Comparison of ENCODE assay signal across 1 cellular context in genomic region chr11:66701432-66702240, GRCh38.
TF ChIP-seq lines count a peak whose summit lies in the region.

No MANE protein-coding gene starts in this region.

TF ChIP-seq in K562, 482 proteins besides CTCF, POLR2A, EP300 and RAD21 (continued from another document and continues in another):
- TF ChIP-seq HDAC3 (IDR thresholded peaks at IDR 0.05; ENCODE audit: borderline replicate concordance, partially characterized antibody) (peak; percentile 88), CREM (IDR thresholded peaks at IDR 0.05; ENCODE audit: low read depth) (peak; percentile 66), ZNF764 (CRISPR knock-in tag; IDR thresholded peaks at IDR 0.05; ENCODE audit: low read depth) (no peak), ZNF282 (CRISPR knock-in tag; IDR thresholded peaks at IDR 0.05) (no peak), KAT8 (IDR thresholded peaks at IDR 0.05; ENCODE audit: low read depth) (no peak), ZFP30 (CRISPR knock-in tag; IDR thresholded peaks at IDR 0.05; ENCODE audit: borderline replicate concordance) (no peak), MBD2 (IDR thresholded peaks at IDR 0.05; ENCODE audit: borderline replicate concordance, low read depth) (peak; percentile 53), HSF4 (CRISPR knock-in tag; IDR thresholded peaks at IDR 0.05; ENCODE audit: borderline replicate concordance) (no peak), MCM3 (IDR thresholded peaks at IDR 0.05) (no peak), MLX (CRISPR knock-in tag; conservative IDR thresholded peaks at IDR 0.05) (no peak), ZNF512 (tag; IDR thresholded peaks at IDR 0.05) (no peak), ZNF511 (CRISPR knock-in tag; IDR thresholded peaks at IDR 0.05) (no peak), RERE (CRISPR knock-in tag; IDR thresholded peaks at IDR 0.05; ENCODE audit: borderline replicate concordance) (no peak), CHAMP1 (IDR thresholded peaks at IDR 0.05) (peak; percentile 39; the same call in 1 of the 2 replicates), POLR2H (tag; IDR thresholded peaks at IDR 0.05; ENCODE audit: low read depth) (no peak), BCOR (IDR thresholded peaks at IDR 0.05) (0 out of 2 replicates have a peak, but pooled peaks have one; percentile 20), MXD1 (CRISPR knock-in tag; IDR thresholded peaks at IDR 0.05; ENCODE audit: borderline replicate concordance, poor library complexity, severe bottlenecking) (no peak), MECOM (CRISPR knock-in tag; IDR thresholded peaks at IDR 0.05) (peak; percentile 62; the same call in 1 of the 2 replicates), CUX1 (CRISPR knock-in tag; IDR thresholded peaks at IDR 0.05) (no peak), SRSF1 (IDR thresholded peaks at IDR 0.05; ENCODE audit: low read depth, low read length) (no peak), POU5F1 (IDR thresholded peaks at IDR 0.05; ENCODE audit: borderline replicate concordance, low read depth, low read length, partially characterized antibody) (no peak), CEBPG (CRISPR knock-in tag; IDR thresholded peaks at IDR 0.05) (peak; percentile 31; the same call in 1 of the 2 replicates), CEBPG (tag; conservative IDR thresholded peaks at IDR 0.05 in 1 of 2, IDR thresholded peaks at IDR 0.05 in 1 of 2) (peak in 1 of 2 experiments; percentile 30; a peak in 2 of 4 replicates), PKNOX1 (IDR thresholded peaks at IDR 0.05) (peak; percentile 67), ZNF212 (CRISPR knock-in tag; IDR thresholded peaks at IDR 0.05) (no peak), CBX2 (IDR thresholded peaks at IDR 0.05; ENCODE audit: insufficient read depth, low read length, poor library complexity, severe bottlenecking) (no peak), ZKSCAN3 (CRISPR knock-in tag; IDR thresholded peaks at IDR 0.05) (no peak), HNRNPUL1 (IDR thresholded peaks at IDR 0.05; ENCODE audit: low read length) (no peak), SP2 (IDR thresholded peaks at IDR 0.05; ENCODE audit: extremely low read depth, low read depth, low read length, poor library complexity, severe bottlenecking) (no peak), FOXP4 (CRISPR knock-in tag; IDR thresholded peaks at IDR 0.05; ENCODE audit: borderline replicate concordance) (no peak; the same call in 1 of the 2 replicates), ZHX1 (conservative IDR thresholded peaks at IDR 0.05; ENCODE audit: low read length) (no peak), POLR2AphosphoS5 (IDR thresholded peaks at IDR 0.05; ENCODE audit: control insufficient read depth, insufficient read depth, low read depth, low read length) (peak; percentile 87), RCOR1 (IDR thresholded peaks at IDR 0.05; ENCODE audit: borderline replicate concordance in 1 of 2, low read depth in 2 of 2, low read length in 2 of 2) (peak; percentile 75 to 95), SRSF3 (IDR thresholded peaks at IDR 0.05; ENCODE audit: insufficient read depth, low read length) (no peak)
